In genomic region chr2:137865954-137866540, GRCh38 we compare ENCODE assay signal across 9 cellular contexts.
DNase-seq lines count a peak whose midpoint lies in the region; ATAC-seq and TF ChIP-seq lines count a peak whose summit lies in the region.
"Had no signal": no experiment of that assay in that cellular context is flagged by ENCODE, and none has a peak within 500 bp of the region (broad histone marks: within the 10 kb centered on the region; RNA-seq: fewer than 3 reads in every experiment).

No MANE protein-coding gene starts in this region.

- no peaks in the 10 kb centered on the region for H3K9me3 ChIP-seq in gastroesophageal sphincter

- no peaks in the 10 kb centered on the region for H3K4me1 Mint-ChIP-seq in activated CD4-positive, alpha-beta T cell treated with anti-CD3 and anti-CD28 coated beads, Interleukin-2, amount 10 ng/mL, durations not matched to agents 24 days and 14 days
- no peaks in the 10 kb centered on the region for H3K4me1 Mint-ChIP-seq in osteocyte (ENCODE audit: unreplicated experiment)
- H3K4me1 Mint-ChIP-seq: IgD-negative memory B cell had no signal

- ATAC-seq in GM18502 (IDR thresholded peaks at IDR 0.05; ENCODE audit: poor library complexity, unreplicated experiment) (peak; percentile 86), HG03045 (IDR thresholded peaks at IDR 0.05; ENCODE audit: unreplicated experiment) (peak; percentile 69), gastroesophageal sphincter (no peak)

- no peak overlapping the region for H3K4me3 ChIP-seq in AG10803 (ENCODE audit: low read length)
- no peak overlapping the region for H3K4me3 ChIP-seq in gastroesophageal sphincter

- TF ChIP-seq EP300 in gastroesophageal sphincter (IDR thresholded peaks at IDR 0.05): no peak

- TF ChIP-seq CTCF in AG10803 (conservative IDR thresholded peaks at IDR 0.05; ENCODE audit: low read length) (peak; percentile 61), osteocyte (IDR thresholded peaks at IDR 0.05) (peak; percentile 74), gastroesophageal sphincter (IDR thresholded peaks at IDR 0.05) (peak in 2 of 4 experiments; percentile 16 to 38)

- peak; percentile 32 for DNase-seq in AG10803 (ENCODE audit: low read depth)
- peak; percentile 47 for DNase-seq in NCI-H2171 (lab: John Stamatoyannopoulos, UW)
- DNase-seq in activated CD4-positive, alpha-beta T cell treated with anti-CD3 and anti-CD28 coated beads, Interleukin-2, amount 10 ng/mL, durations not matched to agents 24 days and 14 days: peak; percentile 76
- DNase-seq in epidermal melanocyte (ENCODE audit: insufficient read length, low spot score): peak; percentile 23
- DNase-seq in osteocyte (ENCODE audit: extremely low spot score, unreplicated experiment): no peak

- no peaks in the 10 kb centered on the region for H3K36me3 ChIP-seq in gastroesophageal sphincter

- WGBS in gastroesophageal sphincter (ENCODE audit: low coverage in 1 of 2), 2 donors: 27 to 30% methylated on average over 2 of the region's 2 CpGs

- no peak overlapping the region for H3K27ac ChIP-seq in gastroesophageal sphincter

- no peaks in the 10 kb centered on the region for H3K27me3 ChIP-seq in gastroesophageal sphincter

- H3K9me3 Mint-ChIP-seq in activated CD4-positive, alpha-beta T cell treated with anti-CD3 and anti-CD28 coated beads, Interleukin-2, amount 10 ng/mL, durations not matched to agents 24 days and 14 days: no peaks in the 10 kb centered on the region
- no peaks in the 10 kb centered on the region for H3K9me3 Mint-ChIP-seq in osteocyte (ENCODE audit: unreplicated experiment)
- H3K9me3 Mint-ChIP-seq: IgD-negative memory B cell had no signal

- intact Hi-C loops in activated CD4-positive, alpha-beta T cell treated with anti-CD3 and anti-CD28 coated beads, Interleukin-2, amount 10 ng/mL, durations not matched to agents 24 days and 14 days (cut with micrococcal nuclease): loop anchor here (1.0 to 5.0 kb wide), 3 partner anchors 506 to 961 kb away; no protein-coding TSS in a partner anchor

- H3K4me1 ChIP-seq in gastroesophageal sphincter: no peaks in the 10 kb centered on the region

- no peaks in the 10 kb centered on the region for H3K36me3 Mint-ChIP-seq in activated CD4-positive, alpha-beta T cell treated with anti-CD3 and anti-CD28 coated beads, Interleukin-2, amount 10 ng/mL, durations not matched to agents 24 days and 14 days (ENCODE audit: low read depth)
- no peaks in the 10 kb centered on the region for H3K36me3 Mint-ChIP-seq in osteocyte (ENCODE audit: unreplicated experiment)

- no peak overlapping the region for H3K4me3 Mint-ChIP-seq in activated CD4-positive, alpha-beta T cell treated with anti-CD3 and anti-CD28 coated beads, Interleukin-2, amount 10 ng/mL, durations not matched to agents 24 days and 14 days
- no peak overlapping the region for H3K4me3 Mint-ChIP-seq in osteocyte (ENCODE audit: unreplicated experiment)
- H3K4me3 Mint-ChIP-seq: IgD-negative memory B cell had no signal

- no peak overlapping the region for H3K27ac Mint-ChIP-seq in activated CD4-positive, alpha-beta T cell treated with anti-CD3 and anti-CD28 coated beads, Interleukin-2, amount 10 ng/mL, durations not matched to agents 24 days and 14 days
- no peak overlapping the region for H3K27ac Mint-ChIP-seq in osteocyte (ENCODE audit: unreplicated experiment)
- H3K27ac Mint-ChIP-seq: IgD-negative memory B cell had no signal

- no peak for TF ChIP-seq POLR2A in gastroesophageal sphincter (IDR thresholded peaks at IDR 0.05)

- H3K27me3 Mint-ChIP-seq in activated CD4-positive, alpha-beta T cell treated with anti-CD3 and anti-CD28 coated beads, Interleukin-2, amount 10 ng/mL, durations not matched to agents 24 days and 14 days: no peaks in the 10 kb centered on the region
- H3K27me3 Mint-ChIP-seq in osteocyte (ENCODE audit: unreplicated experiment): peaks cover 16% of the 10 kb centered on the region
